17 cellular contexts compared by ENCODE assay signal in the genomic region with DNA sequence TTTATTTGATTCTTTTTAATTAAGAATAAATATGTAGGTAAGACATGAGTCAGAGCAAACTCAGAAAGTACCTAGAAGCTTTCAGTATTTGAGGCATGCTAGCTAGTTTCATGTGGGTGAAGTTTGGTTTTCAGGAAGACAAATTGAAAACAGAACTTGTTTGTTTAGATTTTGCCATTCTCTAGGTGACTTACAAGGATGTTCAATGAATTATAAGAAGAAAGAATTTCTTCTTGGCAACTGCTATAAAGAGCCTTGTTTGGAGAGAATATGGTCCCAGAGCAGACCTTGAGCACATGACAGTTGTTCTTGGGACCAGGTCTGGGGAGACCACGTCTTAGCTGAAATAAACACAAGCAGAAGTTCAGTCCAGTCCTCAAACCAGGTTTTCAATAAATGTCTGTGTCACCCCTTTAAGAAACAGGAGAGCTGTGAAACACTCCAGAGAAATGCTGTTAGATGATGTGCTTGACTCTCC. TPM values are rescaled to one million over a fixed set of nuclear protein-coding genes. Genes with fewer than 3 reads are reported as not detected.
A peak's percentile ranks its signal among the peaks of the same experiment; 100 is the strongest.
DNase-seq lines count a peak whose midpoint lies in the region; ATAC-seq and TF ChIP-seq lines count a peak whose summit lies in the region.
"Had no signal": no experiment of that assay in that cellular context is flagged by ENCODE, and none has a peak within 500 bp of the region (broad histone marks: within the 10 kb centered on the region; RNA-seq: fewer than 3 reads in every experiment).

No MANE protein-coding gene starts in this region.

- no peak overlapping the region for H3K27ac ChIP-seq in CD8-positive, alpha-beta T cell (ENCODE audit: low read depth, low read length)

- no peaks in the 10 kb centered on the region for H3K27me3 Mint-ChIP-seq in activated T-helper 17 cell treated with anti-CD3 and anti-CD28 coated beads, Interleukin-2, amount 50 U/mL, for 72 hours
- H3K27me3 Mint-ChIP-seq in CD8-positive, alpha-beta T cell (ENCODE audit: low read depth) = peaks cover 3% of the 10 kb centered on the region

- H3K27me3 ChIP-seq in CD8-positive, alpha-beta T cell (ENCODE audit: insufficient read depth, low read length) = no peaks in the 10 kb centered on the region

- peak; percentile 96 for ATAC-seq in GM18867 (IDR thresholded peaks at IDR 0.05; ENCODE audit: unreplicated experiment)
- ATAC-seq in GM21360 (IDR thresholded peaks at IDR 0.05; ENCODE audit: unreplicated experiment) = peak; percentile 93
- peak; percentile 95 for ATAC-seq in HG03064 (IDR thresholded peaks at IDR 0.05; ENCODE audit: low read depth, unreplicated experiment)
- ATAC-seq in activated T-helper 17 cell treated with anti-CD3 and anti-CD28 coated beads, Interleukin-2, amount 50 U/mL, for 72 hours (replicated peaks) = peak; percentile 87
- ATAC-seq in CD8-positive, alpha-beta T cell = no peak

- no peaks in the 10 kb centered on the region for H3K9me3 ChIP-seq in CD8-positive, alpha-beta T cell (ENCODE audit: low read length)

- POLR2A ChIA-PET in CD8-positive, alpha-beta T cell (lab: Charles Lee) = no interaction called here

- no peak for DNase-seq in CD8-positive, alpha-beta T cell
- DNase-seq in foreskin fibroblast (no peak), H4 (ENCODE audit: low spot score) (no peak)
- DNase-seq: central memory CD4-positive, alpha-beta T cell; DMS79; NCI-H446; stimulated activated CD4-positive, alpha-beta T cell treated with anti-CD3 and anti-CD28 coated beads, Interleukin-4, amount 100 ng/mL, for 4 hours had no signal

- peaks cover 4% of the 10 kb centered on the region for H3K36me3 Mint-ChIP-seq in activated T-helper 17 cell treated with anti-CD3 and anti-CD28 coated beads, Interleukin-2, amount 50 U/mL, for 72 hours (ENCODE audit: low read depth)
- no peaks in the 10 kb centered on the region for H3K36me3 Mint-ChIP-seq in CD8-positive, alpha-beta T cell

- no peaks in the 10 kb centered on the region for H3K9me3 Mint-ChIP-seq in activated T-helper 17 cell treated with anti-CD3 and anti-CD28 coated beads, Interleukin-2, amount 50 U/mL, for 72 hours
- peaks cover 2% of the 10 kb centered on the region for H3K9me3 Mint-ChIP-seq in CD8-positive, alpha-beta T cell

- H3K4me3 ChIP-seq in CD8-positive, alpha-beta T cell (ENCODE audit: low read depth, low read length) = no peak overlapping the region
- H3K4me3 ChIP-seq in foreskin fibroblast (ENCODE audit: low read depth in 1 of 2, low read length in 2 of 2) = no peak overlapping the region

- H3K4me3 Mint-ChIP-seq in activated T-helper 17 cell treated with anti-CD3 and anti-CD28 coated beads, Interleukin-2, amount 50 U/mL, for 72 hours = peak overlapping the region; percentile 53
- no peak overlapping the region for H3K4me3 Mint-ChIP-seq in CD8-positive, alpha-beta T cell

- no peak for TF ChIP-seq CTCF in CD8-positive, alpha-beta T cell (IDR thresholded peaks at IDR 0.05)
- TF ChIP-seq CTCF in foreskin fibroblast (IDR thresholded peaks at IDR 0.05; ENCODE audit: low read depth, low read length) = no peak

- peaks cover 29% of the 10 kb centered on the region for H3K4me1 Mint-ChIP-seq in activated T-helper 17 cell treated with anti-CD3 and anti-CD28 coated beads, Interleukin-2, amount 50 U/mL, for 72 hours
- H3K4me1 Mint-ChIP-seq in CD8-positive, alpha-beta T cell (ENCODE audit: low read depth) = no peaks in the 10 kb centered on the region

- no peaks in the 10 kb centered on the region for H3K4me1 ChIP-seq in CD8-positive, alpha-beta T cell (ENCODE audit: insufficient read depth, low read length)

- CTCF ChIA-PET in CD8-positive, alpha-beta T cell (lab: Charles Lee) = interaction anchor here (0.7 kb wide), 1 partner anchor 100 kb away, joined by 3 read pairs; no protein-coding TSS in a partner anchor

- H3K27ac Mint-ChIP-seq in activated T-helper 17 cell treated with anti-CD3 and anti-CD28 coated beads, Interleukin-2, amount 50 U/mL, for 72 hours = peak overlapping the region; percentile 98
- H3K27ac Mint-ChIP-seq in CD8-positive, alpha-beta T cell = no peak overlapping the region

- intact Hi-C loops in CD8-positive, alpha-beta T cell (cut with DNase I, micrococcal nuclease) = no loop called here

- no peaks in the 10 kb centered on the region for H3K36me3 ChIP-seq in CD8-positive, alpha-beta T cell (ENCODE audit: insufficient read depth, low read length)

RNA-seq across cellular contexts. Expression of a gene that starts 38.0 kb away (rescaled TPM):
- total RNA-seq in activated T-helper 17 cell treated with anti-CD3 and anti-CD28 coated beads, Interleukin-2, amount 50 U/mL, for 72 hours = 10 to 100 TPM in 1 of 2 donors, 1 to 10 TPM in 1; 5.0 to 17.1 TPM
- not detected for total RNA-seq in CD8-positive, alpha-beta T cell
- total RNA-seq in H4 (2014; rRNA removed; shearing (Covaris generic)) = not detected in 2 replicates
- total RNA-seq: fibroblast of lung, H1, kidney epithelial cell, LHCN-M2, omental fat pad, temporal lobe had no signal
